8 cellular contexts compared by ENCODE assay signal in genomic region chr6:52551483-52552277, GRCh38. TPM values are rescaled to one million over a fixed set of nuclear protein-coding genes. Genes with fewer than 3 reads are reported as not detected.
DNase-seq lines count a peak whose midpoint lies in the region; ATAC-seq, FAIRE-seq and TF ChIP-seq lines count a peak whose summit lies in the region.

No MANE protein-coding gene starts in this region.

- DNase-seq in A549 (ENCODE audit: low read depth in 1 of 2, low spot score in 1 of 2) (peak in 1 of 2 experiments; percentile 28), LoVo (ENCODE audit: low spot score) (peak; percentile 22), Right ventricle myocardium inferior (ENCODE audit: missing footprints) (peak; percentile 80), NOMO-1 treated with dmso at 0.1 percent for 144 hours (lab: John Stamatoyannopoulos, UW; ENCODE audit: unreplicated experiment) (no peak)
- no peak for DNase-seq in activated T-cell treated with anti-CD3 and anti-CD28 coated beads, Interleukin-2, amount 50 U/mL, for 4 hours

- ATAC-seq in A549, result peak; percentile 75 to 79
- peak; percentile 80 for ATAC-seq in SK-N-SH treated with all-trans-retinoic acid at 6 μM for 48 hours
- ATAC-seq in Right ventricle myocardium inferior, result peak; percentile 93
- ATAC-seq in activated T-cell treated with anti-CD3 and anti-CD28 coated beads, Interleukin-2, amount 50 U/mL, for 4 hours, result no peak
- ATAC-seq in HG03460 (IDR thresholded peaks at IDR 0.05; ENCODE audit: unreplicated experiment), result no peak

- POLR2A ChIA-PET in A549 (lab: Yijun Ruan, JAX), result interaction anchor here (0.6 kb wide), 1 partner anchor 47 kb away, joined by 3 read pairs; no protein-coding TSS in a partner anchor

- H3K4me3 ChIP-seq in A549 (no peak overlapping the region), rectal smooth muscle tissue (ENCODE audit: low read length) (peak overlapping the region; percentile 50)

- H3K27me3 ChIP-seq in rectal smooth muscle tissue (ENCODE audit: control insufficient read depth, insufficient read depth, low read length), result no peaks in the 10 kb centered on the region

- H3K4me1 Mint-ChIP-seq in activated T-cell treated with anti-CD3 and anti-CD28 coated beads, Interleukin-2, amount 50 U/mL, for 4 hours (ENCODE audit: low read depth), result peaks cover 14% of the 10 kb centered on the region

- H3K27ac ChIP-seq in A549 (peak overlapping the region; percentile 63 to 77), rectal smooth muscle tissue (ENCODE audit: low read depth, low read length) (peak overlapping the region; percentile 75)

- intact Hi-C loops in Right ventricle myocardium inferior (cut with DNase I), result no loop called here

- CTCF ChIA-PET in A549 (lab: Yijun Ruan, JAX), result interaction anchor here (0.6 to 2.1 kb wide), 4 partner anchors 9 to 857 kb away, joined by 3 to 6 read pairs (median 4); partner anchors contain the start of gene TRAM2

- H3K9me3 ChIP-seq in A549, result no peaks in the 10 kb centered on the region

- 0 out of 5 replicates have a peak, but pooled peaks of 1 of the 2 experiments have one; percentile 14 for TF ChIP-seq EP300 in A549 (IDR thresholded peaks at IDR 0.05)

- no peaks in the 10 kb centered on the region for H3K36me3 ChIP-seq in rectal smooth muscle tissue (ENCODE audit: control insufficient read depth, insufficient read depth, low read length)

- 46% methylated on average over 8 of the region's 13 CpGs for WGBS in A549 (ENCODE audit: missing lambda C conversion rate)

- H3K4me2 ChIP-seq in A549, result peak overlapping the region; percentile 78

- TF ChIP-seq CTCF in A549 (IDR thresholded peaks at IDR 0.05), result no peak

- H3K36me3 Mint-ChIP-seq in activated T-cell treated with anti-CD3 and anti-CD28 coated beads, Interleukin-2, amount 50 U/mL, for 4 hours (ENCODE audit: insufficient read depth), result peaks cover 5% of the 10 kb centered on the region

- H3K9me3 Mint-ChIP-seq in activated T-cell treated with anti-CD3 and anti-CD28 coated beads, Interleukin-2, amount 50 U/mL, for 4 hours, result no peaks in the 10 kb centered on the region

- H3K27me3 Mint-ChIP-seq in activated T-cell treated with anti-CD3 and anti-CD28 coated beads, Interleukin-2, amount 50 U/mL, for 4 hours (ENCODE audit: low read depth), result no peaks in the 10 kb centered on the region

- H3K4me3 Mint-ChIP-seq in activated T-cell treated with anti-CD3 and anti-CD28 coated beads, Interleukin-2, amount 50 U/mL, for 4 hours, result no peak overlapping the region

- peaks cover 73% of the 10 kb centered on the region for H3K4me1 ChIP-seq in A549
- H3K4me1 ChIP-seq in rectal smooth muscle tissue (ENCODE audit: control insufficient read depth, insufficient read depth, low read length), result peaks cover 27% of the 10 kb centered on the region

- no peak overlapping the region for H3K9ac ChIP-seq in rectal smooth muscle tissue (ENCODE audit: low read length)

- FAIRE-seq in A549 (lab: Jason Lieb, UNC), result no peak

- TF ChIP-seq POLR2A in A549 (IDR thresholded peaks at IDR 0.05; ENCODE audit: low read length), result no peak

- TF ChIP-seq RAD21 in A549 (conservative IDR thresholded peaks at IDR 0.05 in 1 of 2, IDR thresholded peaks at IDR 0.05 in 1 of 2), result 0 out of 5 replicates have a peak, but pooled peaks of 1 of the 2 experiments have one; percentile 10

TF ChIP-seq in A549, 52 proteins besides CTCF, POLR2A, EP300 and RAD21:
- TF ChIP-seq GATA3 (IDR thresholded peaks at IDR 0.05; ENCODE audit: borderline replicate concordance) (peak; percentile 69), MAX (IDR thresholded peaks at IDR 0.05) (peak; percentile 32; the same call in 1 of the 2 replicates), JUNB (IDR thresholded peaks at IDR 0.05) (0 out of 2 replicates have a peak, but pooled peaks have one; percentile 36), ELK1 (IDR thresholded peaks at IDR 0.05; ENCODE audit: low read depth, low read length) (no peak), FOSL2 (IDR thresholded peaks at IDR 0.05) (no peak), FOSL2 (CRISPR knock-in tag; IDR thresholded peaks at IDR 0.05) (0 out of 2 replicates have a peak, but pooled peaks have one; percentile 12), SREBF2 (IDR thresholded peaks at IDR 0.05) (no peak), ESRRA (IDR thresholded peaks at IDR 0.05; ENCODE audit: borderline replicate concordance, low read length) (no peak)
- TF ChIP-seq, protein P1, sequence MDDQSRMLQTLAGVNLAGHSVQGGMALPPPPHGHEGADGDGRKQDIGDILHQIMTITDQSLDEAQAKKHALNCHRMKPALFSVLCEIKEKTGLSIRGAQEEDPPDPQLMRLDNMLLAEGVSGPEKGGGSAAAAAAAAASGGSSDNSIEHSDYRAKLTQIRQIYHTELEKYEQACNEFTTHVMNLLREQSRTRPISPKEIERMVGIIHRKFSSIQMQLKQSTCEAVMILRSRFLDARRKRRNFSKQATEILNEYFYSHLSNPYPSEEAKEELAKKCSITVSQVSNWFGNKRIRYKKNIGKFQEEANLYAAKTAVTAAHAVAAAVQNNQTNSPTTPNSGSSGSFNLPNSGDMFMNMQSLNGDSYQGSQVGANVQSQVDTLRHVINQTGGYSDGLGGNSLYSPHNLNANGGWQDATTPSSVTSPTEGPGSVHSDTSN (IDR thresholded peaks at IDR 0.05), result peak; percentile 61; the same call in 1 of the 2 replicates

TF ChIP-seq in SK-N-SH treated with all-trans-retinoic acid at 6 μM for 48 hours, 23 proteins besides CTCF, POLR2A, EP300 and RAD21:
- TF ChIP-seq, protein P2, sequence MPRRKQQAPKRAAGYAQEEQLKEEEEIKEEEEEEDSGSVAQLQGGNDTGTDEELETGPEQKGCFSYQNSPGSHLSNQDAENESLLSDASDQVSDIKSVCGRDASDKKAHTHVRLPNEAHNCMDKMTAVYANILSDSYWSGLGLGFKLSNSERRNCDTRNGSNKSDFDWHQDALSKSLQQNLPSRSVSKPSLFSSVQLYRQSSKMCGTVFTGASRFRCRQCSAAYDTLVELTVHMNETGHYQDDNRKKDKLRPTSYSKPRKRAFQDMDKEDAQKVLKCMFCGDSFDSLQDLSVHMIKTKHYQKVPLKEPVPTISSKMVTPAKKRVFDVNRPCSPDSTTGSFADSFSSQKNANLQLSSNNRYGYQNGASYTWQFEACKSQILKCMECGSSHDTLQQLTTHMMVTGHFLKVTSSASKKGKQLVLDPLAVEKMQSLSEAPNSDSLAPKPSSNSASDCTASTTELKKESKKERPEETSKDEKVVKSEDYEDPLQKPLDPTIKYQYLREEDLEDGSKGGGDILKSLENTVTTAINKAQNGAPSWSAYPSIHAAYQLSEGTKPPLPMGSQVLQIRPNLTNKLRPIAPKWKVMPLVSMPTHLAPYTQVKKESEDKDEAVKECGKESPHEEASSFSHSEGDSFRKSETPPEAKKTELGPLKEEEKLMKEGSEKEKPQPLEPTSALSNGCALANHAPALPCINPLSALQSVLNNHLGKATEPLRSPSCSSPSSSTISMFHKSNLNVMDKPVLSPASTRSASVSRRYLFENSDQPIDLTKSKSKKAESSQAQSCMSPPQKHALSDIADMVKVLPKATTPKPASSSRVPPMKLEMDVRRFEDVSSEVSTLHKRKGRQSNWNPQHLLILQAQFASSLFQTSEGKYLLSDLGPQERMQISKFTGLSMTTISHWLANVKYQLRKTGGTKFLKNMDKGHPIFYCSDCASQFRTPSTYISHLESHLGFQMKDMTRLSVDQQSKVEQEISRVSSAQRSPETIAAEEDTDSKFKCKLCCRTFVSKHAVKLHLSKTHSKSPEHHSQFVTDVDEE (CRISPR knock-in tag; IDR thresholded peaks at IDR 0.05), result peak; percentile 60; the same call in 1 of the 2 replicates
- TF ChIP-seq ZFP3 (CRISPR knock-in tag; IDR thresholded peaks at IDR 0.05) (0 out of 2 replicates have a peak, but pooled peaks have one; percentile 9), OSR1 (CRISPR knock-in tag; IDR thresholded peaks at IDR 0.05) (no peak), TCF4 (CRISPR knock-in tag; IDR thresholded peaks at IDR 0.05; ENCODE audit: borderline replicate concordance) (peak; percentile 66; the same call in 1 of the 2 replicates), ISL1 (CRISPR knock-in tag; IDR thresholded peaks at IDR 0.05) (peak; percentile 42; the same call in 1 of the 2 replicates)
- TF ChIP-seq, protein P3, sequence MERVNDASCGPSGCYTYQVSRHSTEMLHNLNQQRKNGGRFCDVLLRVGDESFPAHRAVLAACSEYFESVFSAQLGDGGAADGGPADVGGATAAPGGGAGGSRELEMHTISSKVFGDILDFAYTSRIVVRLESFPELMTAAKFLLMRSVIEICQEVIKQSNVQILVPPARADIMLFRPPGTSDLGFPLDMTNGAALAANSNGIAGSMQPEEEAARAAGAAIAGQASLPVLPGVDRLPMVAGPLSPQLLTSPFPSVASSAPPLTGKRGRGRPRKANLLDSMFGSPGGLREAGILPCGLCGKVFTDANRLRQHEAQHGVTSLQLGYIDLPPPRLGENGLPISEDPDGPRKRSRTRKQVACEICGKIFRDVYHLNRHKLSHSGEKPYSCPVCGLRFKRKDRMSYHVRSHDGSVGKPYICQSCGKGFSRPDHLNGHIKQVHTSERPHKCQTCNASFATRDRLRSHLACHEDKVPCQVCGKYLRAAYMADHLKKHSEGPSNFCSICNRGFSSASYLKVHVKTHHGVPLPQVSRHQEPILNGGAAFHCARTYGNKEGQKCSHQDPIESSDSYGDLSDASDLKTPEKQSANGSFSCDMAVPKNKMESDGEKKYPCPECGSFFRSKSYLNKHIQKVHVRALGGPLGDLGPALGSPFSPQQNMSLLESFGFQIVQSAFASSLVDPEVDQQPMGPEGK (CRISPR knock-in tag; IDR thresholded peaks at IDR 0.05; ENCODE audit: borderline replicate concordance), result 0 out of 2 replicates have a peak, but pooled peaks have one; percentile 29
- TF ChIP-seq, protein P4, sequence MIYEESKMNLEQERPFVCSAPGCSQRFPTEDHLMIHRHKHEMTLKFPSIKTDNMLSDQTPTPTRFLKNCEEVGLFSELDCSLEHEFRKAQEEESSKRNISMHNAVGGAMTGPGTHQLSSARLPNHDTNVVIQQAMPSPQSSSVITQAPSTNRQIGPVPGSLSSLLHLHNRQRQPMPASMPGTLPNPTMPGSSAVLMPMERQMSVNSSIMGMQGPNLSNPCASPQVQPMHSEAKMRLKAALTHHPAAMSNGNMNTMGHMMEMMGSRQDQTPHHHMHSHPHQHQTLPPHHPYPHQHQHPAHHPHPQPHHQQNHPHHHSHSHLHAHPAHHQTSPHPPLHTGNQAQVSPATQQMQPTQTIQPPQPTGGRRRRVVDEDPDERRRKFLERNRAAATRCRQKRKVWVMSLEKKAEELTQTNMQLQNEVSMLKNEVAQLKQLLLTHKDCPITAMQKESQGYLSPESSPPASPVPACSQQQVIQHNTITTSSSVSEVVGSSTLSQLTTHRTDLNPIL (CRISPR knock-in tag; IDR thresholded peaks at IDR 0.05; ENCODE audit: low read depth), result no peak
TF ChIP-seq in SK-N-SH treated with all-trans-retinoic acid at 6 μM for 48 hours: peak in this region for 5.

RNA-seq across cellular contexts. Expression of gene TRAM2, which starts 25.2 kb away (rescaled TPM):
- polyA plus RNA-seq in A549 (2011; rRNA removed) (25.4 and 25.6 TPM in 2 replicates), A549 (2017; fragmentation: RNase III; extraction: RNeasy Plus Mini Kit Qiagen cat#74134 plus additional on column Dnase treatment) (16.4 to 18.9 TPM (median 18.9 TPM) in 3 replicates)
- polyA plus RNA-seq in A549 (2012; cell fraction: cytosol; rRNA removed), result 10.3 and 14.3 TPM in 2 replicates
- 12.4 and 19.0 TPM in 2 replicates for polyA plus RNA-seq in A549 (2012; cell fraction: nucleus; rRNA removed)
- 31.9 and 32.9 TPM in 2 replicates for polyA minus RNA-seq in A549 (2011; rRNA and poly(A)+ RNA removed)
- total RNA-seq in Right ventricle myocardium inferior, result 12.6 TPM
- 1 to 10 TPM; 1.6 to 2.9 (median 2.4) TPM for total RNA-seq in activated T-cell treated with anti-CD3 and anti-CD28 coated beads, Interleukin-2, amount 50 U/mL, for 4 hours

Comparison
In these comparisons a context has a peak if more than half of its experiments do, and no peak if none do; other contexts are left out.
1. ATAC-seq: peak in A549 (2 of 2), SK-N-SH treated with all-trans-retinoic acid at 6 μM for 48 hours (single experiment) and Right ventricle myocardium inferior (single experiment); none in activated T-cell treated with anti-CD3 and anti-CD28 coated beads, Interleukin-2, amount 50 U/mL, for 4 hours (0 of 2) and HG03460 (single experiment).
2. DNase-seq: peak in LoVo (single experiment) and Right ventricle myocardium inferior (single experiment); none in activated T-cell treated with anti-CD3 and anti-CD28 coated beads, Interleukin-2, amount 50 U/mL, for 4 hours (single experiment) and NOMO-1 treated with dmso at 0.1 percent for 144 hours (single experiment).